ENCODE assay signal across 8 cellular contexts in the genomic region with DNA sequence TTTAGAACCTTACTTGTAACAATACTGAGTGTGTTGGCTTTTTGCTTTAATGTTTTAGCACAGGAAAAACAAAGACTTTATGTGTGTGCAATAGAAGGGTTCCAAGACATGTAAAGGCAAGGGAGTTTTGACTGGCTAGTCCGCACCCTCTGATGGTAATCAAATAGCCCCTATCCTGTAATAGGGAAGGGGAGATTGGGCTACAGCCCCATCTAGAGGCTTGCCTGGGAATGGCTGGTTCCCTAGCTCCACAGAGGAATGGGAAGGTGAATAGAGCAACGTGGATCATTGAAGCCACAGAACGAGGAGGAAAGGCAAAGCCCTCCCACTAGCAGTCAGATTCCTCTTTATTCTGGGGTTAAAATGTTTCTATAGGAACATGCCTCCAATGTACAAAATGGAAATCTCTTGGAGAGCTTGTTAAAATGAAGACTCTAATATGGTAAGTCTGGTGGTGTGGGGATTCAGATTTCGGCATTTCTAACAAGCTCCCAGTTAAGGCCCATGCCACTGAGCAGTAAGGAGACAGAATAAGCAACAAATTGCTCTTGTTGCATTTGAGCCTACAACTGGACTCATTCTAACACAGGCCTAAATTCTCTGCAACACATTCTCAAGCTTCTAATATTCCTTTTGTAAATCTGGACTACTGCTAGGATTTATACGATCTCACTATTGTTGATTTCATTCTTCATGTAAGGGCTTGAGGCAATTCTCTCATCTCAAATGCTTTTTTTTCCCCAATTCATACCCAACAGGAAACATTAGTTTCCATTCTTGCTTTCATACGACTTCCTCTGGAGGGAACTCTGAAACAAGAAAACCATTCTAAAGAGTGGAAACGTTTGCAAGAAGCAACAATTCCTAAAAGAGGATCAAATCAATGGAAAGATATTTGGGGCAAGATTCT. TPM values are rescaled to one million over a fixed set of nuclear protein-coding genes. Genes with fewer than 3 reads are reported as not detected.
A peak's percentile ranks its signal among the peaks of the same experiment; 100 is the strongest.
DNase-seq lines count a peak whose midpoint lies in the region; ATAC-seq and TF ChIP-seq lines count a peak whose summit lies in the region.

No MANE protein-coding gene starts in this region.

- peaks cover 4% of the 10 kb centered on the region for H3K27me3 Mint-ChIP-seq in neural progenitor cell (ENCODE audit: insufficient read depth, low read depth)

- H3K79me2 ChIP-seq in neural progenitor cell (ENCODE audit: low read depth) = no peaks in the 10 kb centered on the region

- no peaks in the 10 kb centered on the region for H3K9me3 Mint-ChIP-seq in neural progenitor cell

- no peak overlapping the region for H3K4me3 ChIP-seq in WI38 (ENCODE audit: low read depth, low read length)
- H3K4me3 ChIP-seq in esophagus squamous epithelium = no peak overlapping the region
- H3K4me3 ChIP-seq in neural progenitor cell = no peak overlapping the region

- peaks cover 8% of the 10 kb centered on the region for H3F3A ChIP-seq in neural progenitor cell (ENCODE audit: low read depth)

- no peaks in the 10 kb centered on the region for H3K27me3 ChIP-seq in esophagus squamous epithelium
- H3K27me3 ChIP-seq in neural progenitor cell = no peaks in the 10 kb centered on the region

- no peak overlapping the region for H2AFZ ChIP-seq in neural progenitor cell (replicated peaks)

- H3K36me3 ChIP-seq in esophagus squamous epithelium (peaks cover 8 to 76% (median 12%) of the 10 kb centered on the region in 3 donors), neural progenitor cell (peaks cover 6% of the 10 kb centered on the region)

- intact Hi-C loops in esophagus squamous epithelium (cut with DNase I) = loop anchor here (5.0 kb wide), 2 partner anchors 177 to 232 kb away; no protein-coding TSS in a partner anchor

- no peaks in the 10 kb centered on the region for H3K4me1 Mint-ChIP-seq in neural progenitor cell

- no peak for TF ChIP-seq POLR2A in esophagus squamous epithelium (IDR thresholded peaks at IDR 0.05)

- H3K36me3 Mint-ChIP-seq in neural progenitor cell = peaks cover 45% of the 10 kb centered on the region

- TF ChIP-seq CTCF in WI38 (IDR thresholded peaks at IDR 0.05; ENCODE audit: low read depth, low read length) (peak; percentile 94), esophagus squamous epithelium (IDR thresholded peaks at IDR 0.05) (peak; percentile 39 to 81 (median 64)), neural progenitor cell (IDR thresholded peaks at IDR 0.05) (peak; percentile 86)

- no peak overlapping the region for H3K4me2 ChIP-seq in neural progenitor cell

- WGBS in esophagus squamous epithelium, 2 donors = 48 to 54% methylated on average over 7 of the region's 7 CpGs

- H3K4me1 ChIP-seq in esophagus squamous epithelium (peaks cover 0 to 29% (median 0%) of the 10 kb centered on the region in 3 donors), neural progenitor cell (peaks cover 7% of the 10 kb centered on the region)

- H4K20me1 ChIP-seq in neural progenitor cell (ENCODE audit: low read depth) = no peaks in the 10 kb centered on the region

- H3K9me3 ChIP-seq in esophagus squamous epithelium (no peaks in the 10 kb centered on the region), neural progenitor cell (ENCODE audit: low read depth) (no peaks in the 10 kb centered on the region)

- H3K9ac ChIP-seq in neural progenitor cell = no peak overlapping the region

- H3K27ac ChIP-seq in esophagus squamous epithelium (peak overlapping the region in 1 of 4 donors; percentile 63), neural progenitor cell (no peak overlapping the region)

- H3K27ac Mint-ChIP-seq in neural progenitor cell = peak overlapping the region; percentile 51

- H3K4me3 Mint-ChIP-seq in neural progenitor cell = no peak overlapping the region

- ATAC-seq in HG02938 (IDR thresholded peaks at IDR 0.05; ENCODE audit: unreplicated experiment) (no peak), HG03565 (IDR thresholded peaks at IDR 0.05; ENCODE audit: unreplicated experiment) (no peak)

- DNase-seq in NCI-H2171 treated with DMSO at 0.1 percent for 48 hours (lab: John Stamatoyannopoulos, UW) (peak; percentile 36), NCI-H2171 (lab: John Stamatoyannopoulos, UW) (no peak), M059J (ENCODE audit: low read depth) (peak; percentile 45), esophagus squamous epithelium (lab: John Stamatoyannopoulos, UW) (no peak), neural progenitor cell (ENCODE audit: low spot score) (peak; percentile 71)

RNA-seq across cellular contexts. Expression of gene NIN, which starts 57.1 kb away (rescaled TPM):
- 7.1 and 16.0 TPM in 2 replicates for total RNA-seq in M059J (2014; rRNA removed; shearing (Covaris generic))
- total RNA-seq in esophagus squamous epithelium (10 to 100 TPM; 12.2 to 36.8 (median 24.5) TPM), neural progenitor cell (ENCODE audit: low replicate concordance) (34.7 and 49.0 TPM in 2 replicates)

Comparison
In these comparisons a context has a peak if more than half of its experiments do, and no peak if none do; other contexts are left out.
1. DNase-seq: peak in NCI-H2171 treated with DMSO at 0.1 percent for 48 hours (single experiment), M059J (single experiment) and neural progenitor cell (single experiment); none in NCI-H2171 (single experiment) and esophagus squamous epithelium (single experiment).
2. Peak in every context shown above with its lines, with median percentiles within 50 percentile points of each other: CTCF ChIP-seq.